1 cellular context compared by ENCODE assay signal in the genomic region with DNA sequence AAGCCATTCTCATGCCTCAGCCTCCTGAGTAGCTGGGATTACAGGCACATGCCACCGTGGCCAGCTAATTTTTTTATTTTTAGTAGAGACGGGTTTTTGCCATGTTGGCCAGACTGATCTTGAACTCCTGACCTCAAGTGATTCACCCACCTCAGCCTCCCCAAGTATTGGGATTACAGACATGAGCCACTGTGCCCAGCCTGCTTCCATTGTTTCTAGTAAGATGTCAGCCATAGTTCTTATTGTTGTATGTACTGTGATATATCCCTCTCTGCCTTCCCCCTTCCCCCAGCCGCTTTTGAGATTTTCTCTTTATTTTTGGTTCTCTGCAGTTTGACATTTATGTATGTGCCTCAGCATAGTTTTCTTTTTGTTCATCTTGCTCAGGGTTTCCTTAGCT.
TF ChIP-seq lines count a peak whose summit lies in the region.

No MANE protein-coding gene starts in this region.

TF ChIP-seq in SK-N-SH treated with all-trans-retinoic acid at 6 μM for 48 hours, 23 proteins besides CTCF, POLR2A, EP300 and RAD21 (continued from another document):
- TF ChIP-seq, protein P1, sequence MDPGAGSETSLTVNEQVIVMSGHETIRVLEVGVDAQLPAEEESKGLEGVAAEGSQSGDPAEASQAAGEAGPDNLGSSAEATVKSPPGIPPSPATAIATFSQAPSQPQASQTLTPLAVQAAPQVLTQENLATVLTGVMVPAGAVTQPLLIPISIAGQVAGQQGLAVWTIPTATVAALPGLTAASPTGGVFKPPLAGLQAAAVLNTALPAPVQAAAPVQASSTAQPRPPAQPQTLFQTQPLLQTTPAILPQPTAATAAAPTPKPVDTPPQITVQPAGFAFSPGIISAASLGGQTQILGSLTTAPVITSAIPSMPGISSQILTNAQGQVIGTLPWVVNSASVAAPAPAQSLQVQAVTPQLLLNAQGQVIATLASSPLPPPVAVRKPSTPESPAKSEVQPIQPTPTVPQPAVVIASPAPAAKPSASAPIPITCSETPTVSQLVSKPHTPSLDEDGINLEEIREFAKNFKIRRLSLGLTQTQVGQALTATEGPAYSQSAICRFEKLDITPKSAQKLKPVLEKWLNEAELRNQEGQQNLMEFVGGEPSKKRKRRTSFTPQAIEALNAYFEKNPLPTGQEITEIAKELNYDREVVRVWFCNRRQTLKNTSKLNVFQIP (CRISPR knock-in tag; IDR thresholded peaks at IDR 0.05; ENCODE audit: borderline replicate concordance, low read depth) = no peak
- no peak for TF ChIP-seq SNAI2 (CRISPR knock-in tag; IDR thresholded peaks at IDR 0.05)
- no peak for TF ChIP-seq PPARA (CRISPR knock-in tag; IDR thresholded peaks at IDR 0.05; ENCODE audit: borderline replicate concordance)
- no peak for TF ChIP-seq ZNF70 (CRISPR knock-in tag; IDR thresholded peaks at IDR 0.05)
